37 cellular contexts compared by ENCODE assay signal in the genomic region with DNA sequence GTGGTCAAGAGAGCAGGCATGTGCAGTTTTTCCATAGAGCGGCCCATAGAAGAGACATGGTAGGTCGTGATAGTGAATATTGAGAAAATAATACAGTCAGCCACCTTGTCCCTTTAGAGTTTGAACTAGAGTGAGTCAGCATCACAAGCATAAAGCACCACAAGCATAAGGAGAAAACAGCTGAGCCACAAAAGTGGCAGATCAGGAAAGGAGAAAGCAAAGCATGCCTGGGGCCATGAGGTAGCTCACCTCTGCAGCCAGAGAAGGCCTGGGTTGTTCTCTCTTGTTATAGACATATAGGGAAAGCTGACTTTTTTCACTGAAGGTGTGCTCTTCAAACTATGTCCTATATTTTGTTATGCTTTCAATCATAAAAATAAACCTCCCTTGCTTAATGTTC.
"Had no signal": no experiment of that assay in that cellular context is flagged by ENCODE, and none has a peak within 500 bp of the region (broad histone marks: within the 10 kb centered on the region; RNA-seq: fewer than 3 reads in every experiment).

No MANE protein-coding gene starts in this region.

- FAIRE-seq: endometrium, endothelial cell of umbilical vein had no signal

- H3K36me3 ChIP-seq: adrenal gland, cardiac muscle cell, colonic mucosa, esophagus muscularis mucosa, gastrocnemius medialis, heart left ventricle had no signal

- H3K4me1 Mint-ChIP-seq: activated CD4-positive, alpha-beta T cell treated with anti-CD3 and anti-CD28 coated beads for 36 hours; activated CD4-positive, alpha-beta T cell treated with anti-CD3 and anti-CD28 coated beads, Interleukin-2, amount 10 ng/mL, durations not matched to agents 24 days and 14 days; activated CD8-positive, alpha-beta memory T cell treated with anti-CD3 and anti-CD28 coated beads, Interleukin-2, amount 10 ng/mL, durations not matched to agents 7 days and 5 days; activated naive CD4-positive, alpha-beta T cell treated with anti-CD3 and anti-CD28 coated beads, Interleukin-2, amount 50 U/mL, for 24 hours; activated naive CD8-positive, alpha-beta T cell treated with anti-CD3 and anti-CD28 coated beads for 36 hours; activated naive CD8-positive, alpha-beta T cell treated with anti-CD3 and anti-CD28 coated beads, Interleukin-2, amount 50 U/mL, for 24 hours; T-helper 17 cell had no signal

- H3K27me3 Mint-ChIP-seq: activated CD4-positive, alpha-beta memory T cell treated with anti-CD3 and anti-CD28 coated beads for 36 hours; activated CD4-positive, alpha-beta T cell treated with anti-CD3 and anti-CD28 coated beads for 36 hours; activated CD4-positive, alpha-beta T cell treated with anti-CD3 and anti-CD28 coated beads, Interleukin-2, amount 10 ng/mL, durations not matched to agents 24 days and 14 days; activated CD8-positive, alpha-beta memory T cell treated with anti-CD3 and anti-CD28 coated beads, Interleukin-2, amount 10 ng/mL, durations not matched to agents 7 days and 5 days; activated naive CD4-positive, alpha-beta T cell treated with anti-CD3 and anti-CD28 coated beads, Interleukin-2, amount 50 U/mL, for 24 hours; activated naive CD8-positive, alpha-beta T cell treated with anti-CD3 and anti-CD28 coated beads for 36 hours; activated naive CD8-positive, alpha-beta T cell treated with anti-CD3 and anti-CD28 coated beads, Interleukin-2, amount 50 U/mL, for 24 hours; T-helper 17 cell had no signal

- H3K27ac Mint-ChIP-seq: activated CD4-positive, alpha-beta memory T cell treated with anti-CD3 and anti-CD28 coated beads for 36 hours; activated CD4-positive, alpha-beta T cell treated with anti-CD3 and anti-CD28 coated beads for 36 hours; activated CD4-positive, alpha-beta T cell treated with anti-CD3 and anti-CD28 coated beads, Interleukin-2, amount 10 ng/mL, durations not matched to agents 24 days and 14 days; activated CD8-positive, alpha-beta memory T cell treated with anti-CD3 and anti-CD28 coated beads, Interleukin-2, amount 10 ng/mL, durations not matched to agents 7 days and 5 days; activated CD8-positive, alpha-beta T cell treated with anti-CD3 and anti-CD28 coated beads, Interleukin-2, amount 10 ng/mL, durations not matched to agents 7 days and 5 days; activated naive CD4-positive, alpha-beta T cell treated with anti-CD3 and anti-CD28 coated beads for 36 hours; activated naive CD4-positive, alpha-beta T cell treated with anti-CD3 and anti-CD28 coated beads, Interleukin-2, amount 50 U/mL, for 24 hours; activated naive CD8-positive, alpha-beta T cell treated with anti-CD3 and anti-CD28 coated beads for 36 hours; activated naive CD8-positive, alpha-beta T cell treated with anti-CD3 and anti-CD28 coated beads, Interleukin-2, amount 50 U/mL, for 24 hours; activated T-helper 1 cell treated with anti-CD3 and anti-CD28 coated beads, Interleukin-12 subunit alpha, Interleukin-12 subunit beta, Interleukin-2, Interleukin-4 antibody, amounts not matched to agents 30 ng/mL and 10 ng/mL and 1 ng/mL, durations not matched to agents 14 hours and 24 hours and 36 hours; activated T-helper 2 cell treated with anti-CD3 and anti-CD28 coated beads, Interferon-gamma antibody, Interleukin-2, Interleukin-4, amounts not matched to agents 10 μg/mL and 5 μg/mL and 100 μg/mL, durations not matched to agents 14 hours and 24 hours and 36 hours; T-helper 17 cell; T-helper 2 cell treated with Interferon-gamma antibody and Interleukin-4, amounts not matched to agents 5 μg/mL and 100 μg/mL, for 36 hours had no signal

- H3K4me3 ChIP-seq: adrenal gland, body of pancreas, cardiac muscle cell, colonic mucosa, esophagus muscularis mucosa, gastrocnemius medialis, heart left ventricle had no signal

- DNase-seq: activated CD4-positive, alpha-beta memory T cell treated with anti-CD3 and anti-CD28 coated beads for 36 hours; activated CD4-positive, alpha-beta T cell treated with anti-CD3 and anti-CD28 coated beads for 36 hours; activated CD4-positive, alpha-beta T cell treated with anti-CD3 and anti-CD28 coated beads, Interleukin-2, amount 10 ng/mL, durations not matched to agents 24 days and 14 days; activated CD4-positive, CD25-positive, alpha-beta regulatory T cell; activated CD4-positive, CD25-positive, alpha-beta regulatory T cell treated with anti-CD3 and anti-CD28 coated beads, Interleukin-2, amount 50 U/mL, for 72 hours; activated CD8-positive, alpha-beta memory T cell treated with anti-CD3 and anti-CD28 coated beads, Interleukin-2, amount 10 ng/mL, durations not matched to agents 7 days and 5 days; activated CD8-positive, alpha-beta memory T cell treated with anti-CD3 and anti-CD28 coated beads, Interleukin-2, amount 50 U/mL, for 4 hours; activated CD8-positive, alpha-beta T cell treated with anti-CD3 and anti-CD28 coated beads, Interleukin-2, amount 10 ng/mL, durations not matched to agents 7 days and 5 days; activated effector memory CD4-positive, alpha-beta T cell treated with anti-CD3 and anti-CD28 coated beads, Interleukin-2, amount 50 U/mL, for 16 hours; activated naive CD4-positive, alpha-beta T cell treated with anti-CD3 and anti-CD28 coated beads for 36 hours; activated naive CD8-positive, alpha-beta T cell treated with anti-CD3 and anti-CD28 coated beads for 36 hours; activated naive CD8-positive, alpha-beta T cell treated with anti-CD3 and anti-CD28 coated beads, Interleukin-2, amount 50 U/mL, for 24 hours; activated T-cell treated with anti-CD3 and anti-CD28 coated beads, Interleukin-2, amount 50 U/mL, for 1 hour; activated T-cell treated with anti-CD3 and anti-CD28 coated beads, Interleukin-2, amount 50 U/mL, for 48 hours; adrenal gland; amygdala; aorta; body of pancreas; central memory CD4-positive, alpha-beta T cell; cerebellar nuclear complex; colonic mucosa; effector CD8-positive, alpha-beta T cell; erythroblast; gastrocnemius medialis; glutamatergic neuron; heart left ventricle; T-helper 17 cell; T1000 had no signal

- ATAC-seq: activated CD4-positive, alpha-beta T cell treated with anti-CD3 and anti-CD28 coated beads for 36 hours; activated CD8-positive, alpha-beta memory T cell treated with anti-CD3 and anti-CD28 coated beads, Interleukin-2, amount 10 ng/mL, durations not matched to agents 7 days and 5 days; activated CD8-positive, alpha-beta T cell treated with anti-CD3 and anti-CD28 coated beads, Interleukin-2, amount 10 ng/mL, durations not matched to agents 7 days and 5 days; activated naive CD8-positive, alpha-beta T cell treated with anti-CD3 and anti-CD28 coated beads, Interleukin-2, amount 50 U/mL, for 24 hours; body of pancreas; foreskin keratinocyte; gastrocnemius medialis; heart left ventricle; T-helper 17 cell had no signal

- H3K27me3 ChIP-seq: adrenal gland, body of pancreas, cardiac muscle cell, colonic mucosa, esophagus muscularis mucosa, foreskin keratinocyte, gastrocnemius medialis, heart left ventricle had no signal

- H3K4me3 Mint-ChIP-seq: activated CD4-positive, alpha-beta memory T cell treated with anti-CD3 and anti-CD28 coated beads for 36 hours; activated CD4-positive, alpha-beta T cell treated with anti-CD3 and anti-CD28 coated beads for 36 hours; activated CD4-positive, alpha-beta T cell treated with anti-CD3 and anti-CD28 coated beads, Interleukin-2, amount 10 ng/mL, durations not matched to agents 24 days and 14 days; activated CD8-positive, alpha-beta memory T cell treated with anti-CD3 and anti-CD28 coated beads, Interleukin-2, amount 10 ng/mL, durations not matched to agents 7 days and 5 days; activated CD8-positive, alpha-beta T cell treated with anti-CD3 and anti-CD28 coated beads, Interleukin-2, amount 10 ng/mL, durations not matched to agents 7 days and 5 days; activated naive CD4-positive, alpha-beta T cell treated with anti-CD3 and anti-CD28 coated beads for 36 hours; activated naive CD4-positive, alpha-beta T cell treated with anti-CD3 and anti-CD28 coated beads, Interleukin-2, amount 50 U/mL, for 24 hours; activated naive CD8-positive, alpha-beta T cell treated with anti-CD3 and anti-CD28 coated beads for 36 hours; activated naive CD8-positive, alpha-beta T cell treated with anti-CD3 and anti-CD28 coated beads, Interleukin-2, amount 50 U/mL, for 24 hours; activated T-helper 1 cell treated with anti-CD3 and anti-CD28 coated beads, Interleukin-12 subunit alpha, Interleukin-12 subunit beta, Interleukin-2, Interleukin-4 antibody, amounts not matched to agents 30 ng/mL and 10 ng/mL and 1 ng/mL, durations not matched to agents 14 hours and 24 hours and 36 hours; T-helper 17 cell; T-helper 2 cell treated with Interferon-gamma antibody and Interleukin-4, amounts not matched to agents 5 μg/mL and 100 μg/mL, for 36 hours had no signal

- H3K27ac ChIP-seq: adrenal gland, body of pancreas, cardiac muscle cell, colonic mucosa, esophagus muscularis mucosa, foreskin keratinocyte, gastrocnemius medialis, heart left ventricle had no signal

- H3K36me3 Mint-ChIP-seq: activated CD4-positive, alpha-beta memory T cell treated with anti-CD3 and anti-CD28 coated beads for 36 hours; activated CD8-positive, alpha-beta memory T cell treated with anti-CD3 and anti-CD28 coated beads, Interleukin-2, amount 10 ng/mL, durations not matched to agents 7 days and 5 days; activated naive CD4-positive, alpha-beta T cell treated with anti-CD3 and anti-CD28 coated beads, Interleukin-2, amount 50 U/mL, for 24 hours; activated naive CD8-positive, alpha-beta T cell treated with anti-CD3 and anti-CD28 coated beads for 36 hours had no signal

- H3K4me1 ChIP-seq: adrenal gland, body of pancreas, colonic mucosa, esophagus muscularis mucosa, foreskin keratinocyte, gastrocnemius medialis, heart left ventricle had no signal

- H3K9me3 ChIP-seq: adrenal gland, body of pancreas, colonic mucosa, esophagus muscularis mucosa, gastrocnemius medialis had no signal
